In the genomic region with DNA sequence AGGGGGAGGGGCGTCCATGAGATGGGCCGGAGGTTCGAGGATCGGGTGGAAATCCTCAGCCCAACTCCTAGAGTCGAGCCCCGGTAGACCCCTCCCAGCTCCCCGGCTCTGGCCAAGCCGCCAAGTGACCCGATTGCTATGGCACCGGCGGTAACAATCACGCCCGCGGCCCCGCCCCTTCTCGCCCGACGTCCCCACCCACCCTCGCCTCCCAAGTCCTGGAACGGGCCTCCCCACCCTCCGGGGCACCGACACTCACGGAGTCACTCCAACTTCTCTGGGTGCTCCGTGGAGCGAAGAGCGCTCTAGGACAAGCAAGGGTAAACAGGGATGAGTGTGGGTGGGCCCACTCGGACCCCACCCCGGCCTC, we compare ENCODE assay signal across 2 cellular contexts.
TF ChIP-seq lines count a peak whose summit lies in the region.

A gene (plus strand): TSS at position 204 of the 370 bp plus-strand sequence. CDS start 5,050 bp downstream, outside the sequence.

TF ChIP-seq in IMR-90, 13 proteins besides CTCF, POLR2A, EP300 and RAD21:
- no peak for TF ChIP-seq FOS (IDR thresholded peaks at IDR 0.05; ENCODE audit: low read depth, low read length)
- no peak for TF ChIP-seq BHLHE40 (IDR thresholded peaks at IDR 0.05; ENCODE audit: low read depth, low read length)
- no peak for TF ChIP-seq CHD1 (IDR thresholded peaks at IDR 0.05; ENCODE audit: low read depth, low read length)
- no peak for TF ChIP-seq MAFK (IDR thresholded peaks at IDR 0.05; ENCODE audit: low read depth, low read length)
- no peak for TF ChIP-seq SMC3 (IDR thresholded peaks at IDR 0.05; ENCODE audit: low read depth, low read length)
- TF ChIP-seq, protein P1, sequence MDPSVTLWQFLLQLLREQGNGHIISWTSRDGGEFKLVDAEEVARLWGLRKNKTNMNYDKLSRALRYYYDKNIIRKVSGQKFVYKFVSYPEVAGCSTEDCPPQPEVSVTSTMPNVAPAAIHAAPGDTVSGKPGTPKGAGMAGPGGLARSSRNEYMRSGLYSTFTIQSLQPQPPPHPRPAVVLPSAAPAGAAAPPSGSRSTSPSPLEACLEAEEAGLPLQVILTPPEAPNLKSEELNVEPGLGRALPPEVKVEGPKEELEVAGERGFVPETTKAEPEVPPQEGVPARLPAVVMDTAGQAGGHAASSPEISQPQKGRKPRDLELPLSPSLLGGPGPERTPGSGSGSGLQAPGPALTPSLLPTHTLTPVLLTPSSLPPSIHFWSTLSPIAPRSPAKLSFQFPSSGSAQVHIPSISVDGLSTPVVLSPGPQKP (IDR thresholded peaks at IDR 0.05; ENCODE audit: borderline replicate concordance, low read depth, low read length), result no peak
- TF ChIP-seq, protein P2, sequence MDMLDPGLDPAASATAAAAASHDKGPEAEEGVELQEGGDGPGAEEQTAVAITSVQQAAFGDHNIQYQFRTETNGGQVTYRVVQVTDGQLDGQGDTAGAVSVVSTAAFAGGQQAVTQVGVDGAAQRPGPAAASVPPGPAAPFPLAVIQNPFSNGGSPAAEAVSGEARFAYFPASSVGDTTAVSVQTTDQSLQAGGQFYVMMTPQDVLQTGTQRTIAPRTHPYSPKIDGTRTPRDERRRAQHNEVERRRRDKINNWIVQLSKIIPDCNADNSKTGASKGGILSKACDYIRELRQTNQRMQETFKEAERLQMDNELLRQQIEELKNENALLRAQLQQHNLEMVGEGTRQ (IDR thresholded peaks at IDR 0.05; ENCODE audit: low read depth, low read length), result no peak
- no peak for TF ChIP-seq NFE2L2 (IDR thresholded peaks at IDR 0.05; ENCODE audit: low read depth, low read length)
- no peak for TF ChIP-seq CEBPB (IDR thresholded peaks at IDR 0.05; ENCODE audit: low read depth, low read length)
- no peak for TF ChIP-seq MAZ (IDR thresholded peaks at IDR 0.05; ENCODE audit: borderline replicate concordance, low read depth, low read length)
- TF ChIP-seq MXI1 (IDR thresholded peaks at IDR 0.05; ENCODE audit: borderline replicate concordance, low read depth, low read length), result no peak
- TF ChIP-seq RCOR1 (IDR thresholded peaks at IDR 0.05; ENCODE audit: insufficient replicate concordance, low read length), result no peak
- TF ChIP-seq RFX5 (IDR thresholded peaks at IDR 0.05; ENCODE audit: low read depth, low read length), result no peak

TF ChIP-seq in H1, 55 proteins besides CTCF, POLR2A, EP300 and RAD21:
- TF ChIP-seq CBX8 (IDR thresholded peaks at IDR 0.05; ENCODE audit: borderline replicate concordance, low read depth, low read length) (no peak), TAF1 (IDR thresholded peaks at IDR 0.05; ENCODE audit: low read depth, low read length) (0 out of 2 replicates have a peak, but pooled peaks have one; percentile 2), HDAC6 (IDR thresholded peaks at IDR 0.05; ENCODE audit: low read depth, low read length) (no peak)
- TF ChIP-seq, protein P2 (IDR thresholded peaks at IDR 0.05; ENCODE audit: low read length), result no peak
TF ChIP-seq in H1: peak in this region for 1.
